In genomic region chr17:63549946-63550815, GRCh38 we compare ENCODE assay signal across 8 cellular contexts. TPM values are rescaled to one million over a fixed set of nuclear protein-coding genes. Genes with fewer than 3 reads are reported as not detected.
A peak's percentile ranks its signal among the peaks of the same experiment; 100 is the strongest.
DNase-seq lines count a peak whose midpoint lies in the region; ATAC-seq and TF ChIP-seq lines count a peak whose summit lies in the region.

A gene with protein sequence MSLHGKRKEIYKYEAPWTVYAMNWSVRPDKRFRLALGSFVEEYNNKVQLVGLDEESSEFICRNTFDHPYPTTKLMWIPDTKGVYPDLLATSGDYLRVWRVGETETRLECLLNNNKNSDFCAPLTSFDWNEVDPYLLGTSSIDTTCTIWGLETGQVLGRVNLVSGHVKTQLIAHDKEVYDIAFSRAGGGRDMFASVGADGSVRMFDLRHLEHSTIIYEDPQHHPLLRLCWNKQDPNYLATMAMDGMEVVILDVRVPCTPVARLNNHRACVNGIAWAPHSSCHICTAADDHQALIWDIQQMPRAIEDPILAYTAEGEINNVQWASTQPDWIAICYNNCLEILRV (plus strand): TSS chr17:63550477. CDS start chr17:63550678, 201 bp downstream.

- CTCF ChIA-PET in PC-9 (lab: Charles Lee) = interaction anchor here (0.8 to 1.0 kb wide), 2 partner anchors 62 to 115 kb away, joined by 3 to 12 read pairs; no protein-coding TSS in a partner anchor

- H3K79me2 ChIP-seq in PC-9 (ENCODE audit: low read depth) = peaks cover 56% of the 10 kb centered on the region

- H3K4me1 ChIP-seq in PC-9 (replicated peaks; ENCODE audit: insufficient read depth) (peaks cover 22% of the 10 kb centered on the region), mucosa of rectum (ENCODE audit: control insufficient read depth in 2 of 2, insufficient read depth in 2 of 2, low read length in 2 of 2) (peaks cover 17 to 22% of the 10 kb centered on the region in 2 donors)

- ATAC-seq in GM21619 (IDR thresholded peaks at IDR 0.05; ENCODE audit: unreplicated experiment) = peak; percentile 94

- peak within 1 kb of the TSS; percentile 98 for H2AFZ ChIP-seq in PC-9

- H3K9ac ChIP-seq in mucosa of rectum (ENCODE audit: low read depth in 1 of 2, low read length in 2 of 2) = peak within 1 kb of the TSS; percentile 87 to 96

- H3K27me3 ChIP-seq in PC-9 (ENCODE audit: insufficient read depth, low read depth) = no peaks in the 10 kb centered on the region
- no peaks in the 10 kb centered on the region for H3K27me3 ChIP-seq in mucosa of rectum (ENCODE audit: control insufficient read depth in 2 of 2, insufficient read depth in 2 of 2, low read length in 2 of 2)

- peak within 1 kb of the TSS; percentile 92 for H3K4me2 ChIP-seq in PC-9

- BruUV-seq in PC-9 (replicated peaks; lab: Mats Ljungman, UMichigan) = no TSS peak

- H3K27ac ChIP-seq in PC-9 (peak within 1 kb of the TSS; percentile 62), mucosa of rectum (ENCODE audit: low read depth in 2 of 2, low read length in 2 of 2) (peak within 1 kb of the TSS; percentile 84 to 94)

- H3K9me3 ChIP-seq in PC-9 (ENCODE audit: insufficient read depth, low read depth) (no peaks in the 10 kb centered on the region), mucosa of rectum (ENCODE audit: control insufficient read depth in 2 of 2, low read length in 2 of 2) (no peaks in the 10 kb centered on the region)

- H3K36me3 ChIP-seq in PC-9 (ENCODE audit: low read depth) (peaks cover 9% of the 10 kb centered on the region; the same call in 1 of the 2 replicates), mucosa of rectum (ENCODE audit: control insufficient read depth in 2 of 2, insufficient read depth in 2 of 2, low read length in 2 of 2) (peaks cover 0 to 6% of the 10 kb centered on the region in 2 donors)

- H3K9me2 ChIP-seq in PC-9 (ENCODE audit: insufficient read depth) = no peaks in the 10 kb centered on the region

- peaks cover 38% of the 10 kb centered on the region for H4K20me1 ChIP-seq in PC-9 (ENCODE audit: insufficient read depth)

- POLR2A ChIA-PET in PC-9 (lab: Charles Lee; ENCODE audit: unreplicated experiment) = interaction anchor here (0.6 kb wide), 1 partner anchor 166 kb away, joined by 3 read pairs; no protein-coding TSS in a partner anchor

- no peaks in the 10 kb centered on the region; the same call in 1 of the 2 replicates for H3F3A ChIP-seq in PC-9 (ENCODE audit: insufficient read depth, low read depth)

- H3K4me3 ChIP-seq in Jurkat, Clone E6-1 (ENCODE audit: low read length) = peak within 1 kb of the TSS; percentile 70
- H3K4me3 ChIP-seq in PC-9 (peak within 1 kb of the TSS; percentile 75), epithelial cell of proximal tubule (ENCODE audit: low read depth, low read length) (peak within 1 kb of the TSS; percentile 98), mucosa of rectum (ENCODE audit: low read length in 2 of 2) (peak within 1 kb of the TSS; percentile 88 to 99)

- peak; percentile 99 for DNase-seq in DMS153 (lab: John Stamatoyannopoulos, UW)
- peak; percentile 100 for DNase-seq in Jurkat, Clone E6-1 (ENCODE audit: low read depth, low spot score)
- DNase-seq in PC-9 = peak; percentile 98 to 99
- DNase-seq in activated T-cell treated with anti-CD3 and anti-CD28 coated beads, Interleukin-2, amount 50 U/mL, for 1 hour = peak; percentile 98
- DNase-seq in epithelial cell of proximal tubule (ENCODE audit: low read depth) = peak; percentile 96
- DNase-seq in stimulated activated CD8-positive, alpha-beta memory T cell treated with anti-CD3 and anti-CD28 coated beads, Interleukin-4, amount 100 ng/mL, for 48 hours = peak; percentile 99

- TF ChIP-seq CTCF in PC-9 (conservative IDR thresholded peaks at IDR 0.05) (no peak), epithelial cell of proximal tubule (conservative IDR thresholded peaks at IDR 0.05; ENCODE audit: low read depth, low read length) (no peak)

- intact Hi-C loops in PC-9 (cut with micrococcal nuclease; ENCODE audit: unreplicated experiment) = loop anchor here (5.0 kb wide), 1 partner anchor 103 kb away; the partner anchor contains the start of gene CYB561

RNA-seq across cellular contexts. Expression of the gene that starts here (rescaled TPM):
- polyA plus RNA-seq in Jurkat, Clone E6-1 (2012; ENCODE audit: insufficient read depth, insufficient read length) = 81.2 TPM
- total RNA-seq in PC-9 (2021) (62.2 and 78.9 TPM in 2 replicates), epithelial cell of proximal tubule (36.1 and 45.8 TPM in 2 replicates)

Comparison
In these comparisons a context has a peak if more than half of its experiments do, and no peak if none do; other contexts are left out.
1. Peak in every context shown above with its lines: DNase-seq, ATAC-seq, H3K4me3 ChIP-seq and H3K27ac ChIP-seq.